In genomic region chr17:62552851-62553659, GRCh38 we compare ENCODE assay signal across 8 cellular contexts.
DNase-seq lines count a peak whose midpoint lies in the region; TF ChIP-seq lines count a peak whose summit lies in the region.
"Not testable (repeated sequence)": the region's sequence is repeated elsewhere in the genome, so short reads cannot be mapped to it uniquely, and the experiment has no call there.

No MANE protein-coding gene starts in this region.

- in situ Hi-C loops in HAP-1 (cut with MboI; ENCODE audit: low sequenced_read_pairs), result not testable (repeated sequence)

- WGBS in thyroid gland, 2 donors, result 10 to 14% methylated on average over 4 of the region's 4 CpGs

- H2AFZ ChIP-seq in Loucy (ENCODE audit: low read length), result not testable (repeated sequence)

- H3K4me1 ChIP-seq in HAP-1; Loucy (ENCODE audit: insufficient read depth, low read length, poor library complexity, severe bottlenecking); thyroid gland: not testable (repeated sequence)

- H3F3A ChIP-seq in Loucy (ENCODE audit: low read depth), result not testable (repeated sequence)

- not testable (repeated sequence) for H3K27ac ChIP-seq in thyroid gland

- peak overlapping the region; percentile 19 for H3K4me2 ChIP-seq in Loucy (ENCODE audit: low read depth, low read length, poor library complexity, severe bottlenecking)

- intact Hi-C loops in thyroid gland (cut with DNase I), result not testable (repeated sequence)

- POLR2A ChIA-PET in GM10248 (lab: Yijun Ruan, JAX), result not testable (repeated sequence)

- peak; percentile 26 for TF ChIP-seq CTCF in GM10248 (IDR thresholded peaks at IDR 0.05; ENCODE audit: control extremely low read depth, extremely low read depth, low read depth, missing control alignments)
- TF ChIP-seq CTCF in Loucy (conservative IDR thresholded peaks at IDR 0.05; ENCODE audit: low read length), result peak; percentile 56
- peak; percentile 40 for TF ChIP-seq CTCF in epithelial cell of esophagus (IDR thresholded peaks at IDR 0.05; ENCODE audit: insufficient read depth, low read depth, low read length, missing control alignments)
- TF ChIP-seq CTCF in thyroid gland (IDR thresholded peaks at IDR 0.05), result peak; percentile 15 to 66 (median 38)

- DNase-seq in GM10248 (ENCODE audit: extremely low spot score), result not testable (repeated sequence)
- DNase-seq in HAP-1 (ENCODE audit: low spot score in 2 of 2) (peak; percentile 48 to 53), OCI-M1 (lab: John Stamatoyannopoulos, UW) (peak; percentile 85), epithelial cell of esophagus (ENCODE audit: low read depth) (peak; percentile 89), middle frontal gyrus (ENCODE audit: extremely low spot score, low spot score) (peak; percentile 5), thyroid gland (peak; percentile 26 to 29)
- DNase-seq in activated CD8-positive, alpha-beta memory T cell treated with anti-CD3 and anti-CD28 coated beads, Interleukin-2, amount 50 U/mL, for 4 hours, result peak; percentile 20

- H3K9me3 ChIP-seq in HAP-1; Loucy (ENCODE audit: insufficient read depth, low read depth, low read length); thyroid gland: not testable (repeated sequence)

- not testable (repeated sequence) for H4K20me1 ChIP-seq in Loucy (ENCODE audit: insufficient read depth, low read length, poor library complexity, severe bottlenecking)

- not testable (repeated sequence) for H3K4me3 ChIP-seq in HAP-1; Loucy (ENCODE audit: low read length, poor library complexity, severe bottlenecking); epithelial cell of esophagus (ENCODE audit: low read length); thyroid gland (replicated peaks in 1 of 3)

- H3K9ac ChIP-seq in Loucy (ENCODE audit: low read depth, low read length, poor library complexity, severe bottlenecking), result not testable (repeated sequence)

- not testable (repeated sequence) for TF ChIP-seq POLR2A in thyroid gland (IDR thresholded peaks at IDR 0.05)

- not testable (repeated sequence) for H3K36me3 ChIP-seq in HAP-1 (replicated peaks); thyroid gland
- peaks cover 25% of the 10 kb centered on the region; the same call in 1 of the 2 replicates for H3K36me3 ChIP-seq in Loucy (ENCODE audit: insufficient read depth, low read length)

- CTCF ChIA-PET in GM10248 (lab: Yijun Ruan, JAX), result interaction anchor here (0.7 to 1.4 kb wide), 12 partner anchors 10 to 854 kb away, joined by 3 to 6 read pairs (median 3); no protein-coding TSS in a partner anchor

- not testable (repeated sequence) for H3K79me2 ChIP-seq in Loucy (ENCODE audit: insufficient read depth, low read length)

- H3K27me3 ChIP-seq in HAP-1 (ENCODE audit: low read depth); Loucy (ENCODE audit: insufficient read depth, low read length, poor library complexity, severe bottlenecking); thyroid gland: not testable (repeated sequence)

- not testable (repeated sequence) for H3K9me2 ChIP-seq in Loucy (replicated peaks; ENCODE audit: low read depth, low read length)
